In the genomic region with DNA sequence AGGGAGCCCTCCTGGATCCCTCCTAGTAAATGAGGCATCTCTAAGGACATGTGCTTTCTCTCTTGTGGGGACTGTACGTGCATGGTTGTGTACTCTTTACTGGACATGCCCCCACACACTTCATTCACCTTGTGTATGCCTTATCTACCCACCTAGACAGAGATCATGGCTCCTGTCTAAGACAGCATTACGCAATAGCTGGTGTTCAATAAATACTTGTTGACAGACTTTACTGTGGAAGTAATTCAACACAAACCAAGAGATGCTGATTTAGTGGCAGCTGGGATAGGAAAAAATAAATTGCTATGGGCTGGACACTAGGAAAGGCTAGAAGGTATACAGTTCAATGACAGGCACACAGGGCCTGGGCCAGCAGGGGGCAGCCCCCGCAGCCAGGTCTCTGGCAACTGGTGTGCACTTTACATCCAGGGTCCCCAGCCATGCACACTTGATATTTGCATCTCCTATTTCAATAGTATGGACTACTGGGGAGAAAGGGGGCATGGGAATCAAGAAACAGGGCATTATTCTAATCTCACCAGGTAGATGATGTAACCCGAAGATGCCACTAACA, we compare ENCODE assay signal across 1 cellular context.
TF ChIP-seq lines count a peak whose summit lies in the region.

No MANE protein-coding gene starts in this region.

TF ChIP-seq in GM23338, 12 proteins besides CTCF, POLR2A, EP300 and RAD21 (continued from another document):
- TF ChIP-seq ZNF462 (CRISPR knock-in tag; IDR thresholded peaks at IDR 0.05), result no peak
